Comparison of ENCODE assay signal across 15 cellular contexts in the genomic region with DNA sequence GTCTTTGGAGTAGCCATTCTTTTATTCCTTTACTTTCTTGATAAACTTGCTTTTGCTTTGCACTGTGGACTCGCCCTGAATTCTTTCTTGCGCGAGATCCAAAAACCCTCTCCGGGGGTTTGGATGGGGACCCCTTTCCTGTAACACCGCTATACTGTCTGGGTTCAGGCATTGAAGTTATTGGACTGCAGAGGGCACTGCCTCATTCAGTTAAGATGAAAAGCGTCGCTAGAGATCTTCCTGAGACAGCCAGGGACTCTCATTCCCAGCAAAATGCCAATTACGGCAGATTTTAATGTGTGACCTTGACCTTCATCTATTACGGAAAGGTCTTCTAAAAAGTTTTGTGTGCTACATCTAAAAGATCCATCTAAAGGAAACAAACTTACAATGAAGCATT. TPM values are rescaled to one million over a fixed set of nuclear protein-coding genes. Genes with fewer than 3 reads are reported as not detected.
DNase-seq lines count a peak whose midpoint lies in the region; ATAC-seq, FAIRE-seq and TF ChIP-seq lines count a peak whose summit lies in the region.
"Had no signal": no experiment of that assay in that cellular context is flagged by ENCODE, and none has a peak within 500 bp of the region (broad histone marks: within the 10 kb centered on the region; RNA-seq: fewer than 3 reads in every experiment).

No MANE protein-coding gene starts in this region.

- no peaks in the 10 kb centered on the region for H3K9me3 ChIP-seq in keratinocyte (ENCODE audit: control insufficient read depth, low read depth, low read length)
- H3K9me3 ChIP-seq: Peyer's patch had no signal

- no peak for ATAC-seq in HG03469 (IDR thresholded peaks at IDR 0.05; ENCODE audit: unreplicated experiment)
- no peak for ATAC-seq in stimulated activated memory B cell treated with anti-CD40 and anti-IgM and Interleukin-4, amounts not matched to agents 10 μg/mL and 1 μg/mL and 100 μg/mL, for 72 hours

- H3K4me1 Mint-ChIP-seq in stimulated activated memory B cell treated with anti-CD40 and anti-IgM and Interleukin-4, amounts not matched to agents 10 μg/mL and 1 μg/mL and 100 μg/mL, for 72 hours: peaks cover 10% of the 10 kb centered on the region
- H3K4me1 Mint-ChIP-seq: memory B cell had no signal

- H3K79me2 ChIP-seq in keratinocyte (ENCODE audit: control insufficient read depth, insufficient read depth, low read length): no peaks in the 10 kb centered on the region

- H3K4me3 Mint-ChIP-seq in stimulated activated memory B cell treated with anti-CD40 and anti-IgM and Interleukin-4, amounts not matched to agents 10 μg/mL and 1 μg/mL and 100 μg/mL, for 72 hours: no peak overlapping the region
- H3K4me3 Mint-ChIP-seq: memory B cell had no signal

- DNase-seq in AG10803 (ENCODE audit: low read depth) (no peak), HFF-Myc (ENCODE audit: extremely low read depth, low read depth) (no peak), astrocyte of the cerebellum (ENCODE audit: low read depth) (no peak), keratinocyte (ENCODE audit: low read depth, low spot score) (no peak), GM13976 (ENCODE audit: low spot score) (no peak), COLO668 (lab: John Stamatoyannopoulos, UW; ENCODE audit: unreplicated experiment) (no peak)
- DNase-seq: activated gamma-delta T cell, aorta, KBM-7, NCI-H1436, Peyer's patch had no signal

- H3K27me3 ChIP-seq in keratinocyte (ENCODE audit: control insufficient read depth, extremely low read depth, insufficient read depth, low read length): no peaks in the 10 kb centered on the region
- H3K27me3 ChIP-seq: Peyer's patch had no signal

- H3K9me3 Mint-ChIP-seq in stimulated activated memory B cell treated with anti-CD40 and anti-IgM and Interleukin-4, amounts not matched to agents 10 μg/mL and 1 μg/mL and 100 μg/mL, for 72 hours: no peaks in the 10 kb centered on the region
- H3K9me3 Mint-ChIP-seq: memory B cell had no signal

- H3K36me3 ChIP-seq in keratinocyte (ENCODE audit: control insufficient read depth in 2 of 2, extremely low read depth in 1 of 2, insufficient read depth in 2 of 2, low read length in 2 of 2): no peaks in the 10 kb centered on the region
- H3K36me3 ChIP-seq: Peyer's patch had no signal

- H3K4me3 ChIP-seq in AG10803 (ENCODE audit: low read length): no peak overlapping the region
- H3K4me3 ChIP-seq in HFF-Myc (replicated peaks; ENCODE audit: low read depth, low read length): no peak overlapping the region
- H3K4me3 ChIP-seq in astrocyte of the cerebellum (ENCODE audit: low read depth, low read length): no peak overlapping the region
- H3K4me3 ChIP-seq in keratinocyte (ENCODE audit: control insufficient read depth in 2 of 3, extremely low read depth in 1 of 3, insufficient read depth in 2 of 3, low read depth in 1 of 3, low read length in 3 of 3): no peak overlapping the region
- H3K4me3 ChIP-seq: Peyer's patch had no signal

- H3K4me2 ChIP-seq in keratinocyte (ENCODE audit: control insufficient read depth, extremely low read depth, insufficient read depth, low read depth, low read length): no peak overlapping the region

- no peaks in the 10 kb centered on the region for H3K36me3 Mint-ChIP-seq in stimulated activated memory B cell treated with anti-CD40 and anti-IgM and Interleukin-4, amounts not matched to agents 10 μg/mL and 1 μg/mL and 100 μg/mL, for 72 hours
- H3K36me3 Mint-ChIP-seq: memory B cell had no signal

- no peaks in the 10 kb centered on the region for H3K27me3 Mint-ChIP-seq in stimulated activated memory B cell treated with anti-CD40 and anti-IgM and Interleukin-4, amounts not matched to agents 10 μg/mL and 1 μg/mL and 100 μg/mL, for 72 hours
- H3K27me3 Mint-ChIP-seq: memory B cell had no signal

- H4K20me1 ChIP-seq in keratinocyte (ENCODE audit: control insufficient read depth, extremely low read depth, insufficient read depth, low read length): no peaks in the 10 kb centered on the region

- no peak overlapping the region for H3K9ac ChIP-seq in keratinocyte (ENCODE audit: control insufficient read depth, extremely low read depth, insufficient read depth, low read length)

- no peak overlapping the region for H2AFZ ChIP-seq in keratinocyte (ENCODE audit: control insufficient read depth, low read length)

- peak overlapping the region; percentile 76 for H3K27ac ChIP-seq in keratinocyte (ENCODE audit: control insufficient read depth, insufficient read depth, low read length)

- in situ Hi-C loops in astrocyte of the cerebellum (cut with HindIII; ENCODE audit: low sequenced_read_pairs): no loop called here
- in situ Hi-C loops in GM13976 (cut with MboI; ENCODE audit: low sequenced_read_pairs, unreplicated experiment): loop anchor here (10.0 kb wide), 2 partner anchors 184 to 364 kb away; no protein-coding TSS in a partner anchor

- dilution Hi-C loops in keratinocyte (cut with MboI; ENCODE audit: extremely low pct_ligation_motif_present, low sequenced_read_pairs): no loop called here

- H3K4me1 ChIP-seq in keratinocyte (ENCODE audit: control insufficient read depth, extremely low read depth, insufficient read depth, low read length): peaks cover 39% of the 10 kb centered on the region

- no peak for FAIRE-seq in keratinocyte (lab: Jason Lieb, UNC)
- FAIRE-seq: H54 had no signal

- 0 out of 2 replicates have a peak, but pooled peaks have one; percentile 12 for TF ChIP-seq CTCF in AG10803 (conservative IDR thresholded peaks at IDR 0.05; ENCODE audit: low read length)
- TF ChIP-seq CTCF in HFF-Myc (IDR thresholded peaks at IDR 0.05; ENCODE audit: low read depth, low read length, missing control alignments): peak; percentile 3
- TF ChIP-seq CTCF in astrocyte of the cerebellum (IDR thresholded peaks at IDR 0.05; ENCODE audit: low read depth, low read length, missing control alignments): peak; percentile 10
- peak in 1 of 3 experiments; percentile 4 for TF ChIP-seq CTCF in keratinocyte (optimal IDR thresholded peaks at IDR 0.05 in 1 of 3, IDR thresholded peaks at IDR 0.05 in 1 of 3, conservative IDR thresholded peaks at IDR 0.05 in 1 of 3; ENCODE audit: extremely low read depth in 1 of 3, insufficient read depth in 2 of 3, low read length in 3 of 3)
- TF ChIP-seq CTCF in GM13976 (IDR thresholded peaks at IDR 0.05; ENCODE audit: borderline replicate concordance, control extremely low read depth, extremely low read depth, insufficient read depth, missing control alignments): no peak

- no peak overlapping the region for H3K27ac Mint-ChIP-seq in stimulated activated memory B cell treated with anti-CD40 and anti-IgM and Interleukin-4, amounts not matched to agents 10 μg/mL and 1 μg/mL and 100 μg/mL, for 72 hours
- H3K27ac Mint-ChIP-seq: memory B cell had no signal

- no peaks in the 10 kb centered on the region for H3K9me1 ChIP-seq in keratinocyte (ENCODE audit: control insufficient read depth, extremely low read depth, insufficient read depth, low read length)

RNA-seq across cellular contexts. Expression of a gene that starts 17.3 kb away (rescaled TPM):
- 25.4 to 51.1 TPM (median 31.6 TPM) in 3 replicates for polyA plus RNA-seq in keratinocyte
- 45.1 TPM for polyA plus RNA-seq in keratinocyte (2011; ENCODE audit: low read depth)
- 14.5 and 19.7 TPM in 2 replicates for polyA plus RNA-seq in keratinocyte (2011; cell fraction: cytosol; rRNA removed)
- polyA plus RNA-seq in keratinocyte (2011; cell fraction: nucleus; rRNA removed): 82.2 and 118 TPM in 2 replicates
- 28.7 and 46.4 TPM in 2 replicates for polyA plus RNA-seq in keratinocyte (2012; ENCODE audit: low replicate concordance)
- polyA minus RNA-seq in keratinocyte: 13.8 to 72.8 TPM (median 32.7 TPM) in 3 replicates
- polyA minus RNA-seq in keratinocyte (2011; cell fraction: cytosol; rRNA and poly(A)+ RNA removed): 17.1 TPM
- polyA minus RNA-seq in keratinocyte (2011; cell fraction: nucleus; rRNA and poly(A)+ RNA removed): 45.5 and 93.3 TPM in 2 replicates

RNA-seq across cellular contexts. Expression of a gene that starts 17.9 kb away (rescaled TPM):
- polyA plus RNA-seq in keratinocyte: 295 to 394 TPM (median 317 TPM) in 3 replicates
- 33.5 TPM for polyA plus RNA-seq in keratinocyte (2011; ENCODE audit: low read depth)
- polyA plus RNA-seq in keratinocyte (2011; cell fraction: cytosol; rRNA removed): 174 and 334 TPM in 2 replicates
- 541 and 570 TPM in 2 replicates for polyA plus RNA-seq in keratinocyte (2011; cell fraction: nucleus; rRNA removed)
- polyA plus RNA-seq in keratinocyte (2012; ENCODE audit: low replicate concordance): 84.4 and 142 TPM in 2 replicates
- polyA minus RNA-seq in keratinocyte: 158 to 254 TPM (median 197 TPM) in 3 replicates
- 115 TPM for polyA minus RNA-seq in keratinocyte (2011; cell fraction: cytosol; rRNA and poly(A)+ RNA removed)
- polyA minus RNA-seq in keratinocyte (2011; cell fraction: nucleus; rRNA and poly(A)+ RNA removed): 126 and 277 TPM in 2 replicates
